ENCODE assay signal across 17 cellular contexts in genomic region chr12:65765436-65765813, GRCh38. TPM values are rescaled to one million over a fixed set of nuclear protein-coding genes. Genes with fewer than 3 reads are reported as not detected.
A peak's percentile ranks its signal among the peaks of the same experiment; 100 is the strongest.
DNase-seq lines count a peak whose midpoint lies in the region; ATAC-seq, FAIRE-seq and TF ChIP-seq lines count a peak whose summit lies in the region.
"Had no signal": no experiment of that assay in that cellular context is flagged by ENCODE, and none has a peak within 500 bp of the region (broad histone marks: within the 10 kb centered on the region; RNA-seq: fewer than 3 reads in every experiment).

No MANE protein-coding gene starts in this region.

- intact Hi-C loops in IMR-90 (cut with micrococcal nuclease), result no loop called here

- no peak overlapping the region for H2AK5ac ChIP-seq in IMR-90 (ENCODE audit: low read depth, low read length)

- H2BK5ac ChIP-seq in IMR-90 (ENCODE audit: low read depth, low read length, poor library complexity, severe bottlenecking), result no peak overlapping the region

- no peak overlapping the region for H2AFZ ChIP-seq in IMR-90 (replicated peaks; ENCODE audit: low read length, poor library complexity)
- H2AFZ ChIP-seq in keratinocyte (ENCODE audit: control insufficient read depth, low read length), result no peak overlapping the region

- H2AK9ac ChIP-seq in IMR-90 (replicated peaks; ENCODE audit: low read depth, low read length, poor library complexity), result no peak overlapping the region

- no peak overlapping the region for H3K56ac ChIP-seq in IMR-90 (ENCODE audit: extremely low read depth, insufficient read depth, low read length)

- no peak overlapping the region for H3K4ac ChIP-seq in IMR-90 (ENCODE audit: low read depth, low read length)

- in situ Hi-C loops in IMR-90 (cut with MboI; ENCODE audit: low sequenced_read_pairs), result no loop called here

- H4K8ac ChIP-seq in IMR-90 (ENCODE audit: low read depth in 2 of 2, low read length in 2 of 2), result no peak overlapping the region

- CTCF ChIA-PET in AG04449 (lab: Yijun Ruan, JAX), result interaction anchor here (1.0 to 1.3 kb wide), 2 partner anchors 22 to 209 kb away, joined by 4 to 5 read pairs; no protein-coding TSS in a partner anchor
- CTCF ChIA-PET in IMR-90 (lab: Yijun Ruan, JAX), result interaction anchor here (0.6 kb wide), 1 partner anchor 95 kb away, joined by 4 read pairs; no protein-coding TSS in a partner anchor

- TF ChIP-seq POLR2A in IMR-90 (IDR thresholded peaks at IDR 0.05; ENCODE audit: low read depth, low read length), result no peak

- WGBS in IMR-90 (ENCODE audit: extremely low coverage in 2 of 2, insufficient read length in 1 of 2), 2 experiments, result no CpG with 5 or more reads among the region's 2 CpGs

- no peaks in the 10 kb centered on the region for H3K79me1 ChIP-seq in IMR-90 (ENCODE audit: low read depth in 1 of 2, low read length in 2 of 2)

- peak; percentile 83 for FAIRE-seq in keratinocyte (lab: Jason Lieb, UNC)

- ATAC-seq in IMR-90 (ENCODE audit: low read depth) (peak; percentile 77), GM19397 (IDR thresholded peaks at IDR 0.05; ENCODE audit: unreplicated experiment) (no peak)
- ATAC-seq: activated CD8-positive, alpha-beta memory T cell treated with anti-CD3 and anti-CD28 coated beads, Interleukin-2, amount 10 ng/mL, durations not matched to agents 7 days and 5 days had no signal

- H2BK120ac ChIP-seq in IMR-90 (ENCODE audit: low read depth, low read length), result no peak overlapping the region

- dilution Hi-C loops in IMR-90 (cut with HindIII; ENCODE audit: low sequenced_read_pairs, unreplicated experiment) (no loop called here), keratinocyte (cut with MboI; ENCODE audit: extremely low pct_ligation_motif_present, low sequenced_read_pairs) (no loop called here)

- POLR2A ChIA-PET in AG04449 (lab: Yijun Ruan, JAX), result interaction anchor here (0.6 to 0.9 kb wide), 2 partner anchors 153 to 172 kb away, joined by 3 read pairs; no protein-coding TSS in a partner anchor
- POLR2A ChIA-PET in IMR-90 (lab: Charles Lee; ENCODE audit: unreplicated experiment), result interaction anchor here (0.6 to 0.7 kb wide), 2 partner anchors 121 to 338 kb away, joined by 3 to 5 read pairs; no protein-coding TSS in a partner anchor

- no TSS peak for BruUV-seq in IMR-90 (replicated peaks; lab: Mats Ljungman, UMichigan)

- no peak overlapping the region for H2BK15ac ChIP-seq in IMR-90 (ENCODE audit: low read depth, low read length)

- no peak overlapping the region for H3K18ac ChIP-seq in IMR-90 (ENCODE audit: low read depth, low read length)

- no peaks in the 10 kb centered on the region for H3K79me2 ChIP-seq in keratinocyte (ENCODE audit: control insufficient read depth, insufficient read depth, low read length)

- H3K9me1 ChIP-seq in IMR-90 (ENCODE audit: insufficient read depth, low read length), result no peaks in the 10 kb centered on the region
- H3K9me1 ChIP-seq in keratinocyte (ENCODE audit: control insufficient read depth, extremely low read depth, insufficient read depth, low read length), result no peaks in the 10 kb centered on the region

- TF ChIP-seq RAD21 in IMR-90 (IDR thresholded peaks at IDR 0.05; ENCODE audit: low read length), result no peak

- H3K36me3 ChIP-seq in IMR-90 (ENCODE audit: control insufficient read depth, insufficient read depth, low read length), result no peaks in the 10 kb centered on the region
- no peaks in the 10 kb centered on the region for H3K36me3 ChIP-seq in keratinocyte (ENCODE audit: control insufficient read depth in 2 of 2, extremely low read depth in 1 of 2, insufficient read depth in 2 of 2, low read length in 2 of 2)
- H3K36me3 ChIP-seq: HAP-1, spleen, stomach had no signal

- TF ChIP-seq CTCF in AG04449 (IDR thresholded peaks at IDR 0.05; ENCODE audit: insufficient read depth, low read length, missing control alignments) (no peak), IMR-90 (conservative IDR thresholded peaks at IDR 0.05; ENCODE audit: low read depth, low read length) (no peak), cardiac fibroblast (IDR thresholded peaks at IDR 0.05; ENCODE audit: low read depth, low read length) (no peak), keratinocyte (optimal IDR thresholded peaks at IDR 0.05 in 1 of 3, IDR thresholded peaks at IDR 0.05 in 1 of 3, conservative IDR thresholded peaks at IDR 0.05 in 1 of 3; ENCODE audit: extremely low read depth in 1 of 3, insufficient read depth in 2 of 3, low read length in 3 of 3) (peak in 1 of 3 experiments; percentile 2)

- no peak overlapping the region for H4K91ac ChIP-seq in IMR-90 (ENCODE audit: insufficient read depth, low read depth, low read length)

- H4K5ac ChIP-seq in IMR-90 (ENCODE audit: low read depth, low read length), result no peak overlapping the region

- H3K14ac ChIP-seq in IMR-90 (replicated peaks; ENCODE audit: low read depth, low read length), result no peak overlapping the region

- DNase-seq in AG04449 (ENCODE audit: low read depth, low spot score) (peak; percentile 64), IMR-90 (peak; percentile 80), cardiac fibroblast (ENCODE audit: low read depth in 2 of 2) (peak; percentile 68 to 82), keratinocyte (ENCODE audit: low read depth, low spot score) (peak; percentile 88), anterior cingulate cortex (lab: John Stamatoyannopoulos, UW) (no peak), UCSD-AML1 (lab: John Stamatoyannopoulos, UW; ENCODE audit: unreplicated experiment) (no peak), NCI-H1417 treated with DMSO at 0.1 percent for 48 hours (lab: John Stamatoyannopoulos, UW) (no peak)
- DNase-seq: activated CD4-positive, CD25-positive, alpha-beta regulatory T cell; activated CD8-positive, alpha-beta memory T cell treated with anti-CD3 and anti-CD28 coated beads, Interleukin-2, amount 10 ng/mL, durations not matched to agents 7 days and 5 days; activated naive CD4-positive, alpha-beta T cell; mesendoderm; NCI-H2227 treated with DMSO at 0.1 percent for 48 hours; nucleus accumbens; spleen; stomach had no signal

- no peak overlapping the region for H3K23ac ChIP-seq in IMR-90 (ENCODE audit: low read depth, low read length)

- H3K4me1 ChIP-seq in IMR-90 (ENCODE audit: control insufficient read depth, insufficient read depth, low read length) (no peaks in the 10 kb centered on the region; the same call in 1 of the 2 replicates), keratinocyte (ENCODE audit: control insufficient read depth, extremely low read depth, insufficient read depth, low read length) (peaks cover 35% of the 10 kb centered on the region)
- H3K4me1 ChIP-seq: HAP-1, spleen, stomach had no signal

- no peak overlapping the region for H3K4me3 ChIP-seq in AG04449 (ENCODE audit: low read depth, low read length)
- no peak overlapping the region for H3K4me3 ChIP-seq in IMR-90 (ENCODE audit: insufficient read depth, low read depth, low read length)
- H3K4me3 ChIP-seq in cardiac fibroblast (replicated peaks in 1 of 2; ENCODE audit: low read depth in 2 of 2, low read length in 2 of 2), result no peak overlapping the region
- peak overlapping the region in 2 of 3 experiments; percentile 37 to 44 for H3K4me3 ChIP-seq in keratinocyte (ENCODE audit: control insufficient read depth in 2 of 3, extremely low read depth in 1 of 3, insufficient read depth in 2 of 3, low read depth in 1 of 3, low read length in 3 of 3)
- H3K4me3 ChIP-seq: HAP-1, spleen, stomach had no signal

- H4K20me1 ChIP-seq in IMR-90 (ENCODE audit: insufficient read depth, low read length) (no peaks in the 10 kb centered on the region), keratinocyte (ENCODE audit: control insufficient read depth, extremely low read depth, insufficient read depth, low read length) (no peaks in the 10 kb centered on the region)

- no peak overlapping the region for H3K9ac ChIP-seq in IMR-90 (ENCODE audit: low read depth, low read length)
- peak overlapping the region; percentile 53 for H3K9ac ChIP-seq in keratinocyte (ENCODE audit: control insufficient read depth, extremely low read depth, insufficient read depth, low read length)

- no peaks in the 10 kb centered on the region for H3K27me3 ChIP-seq in IMR-90 (ENCODE audit: control insufficient read depth, insufficient read depth, low read length)
- no peaks in the 10 kb centered on the region for H3K27me3 ChIP-seq in keratinocyte (ENCODE audit: control insufficient read depth, extremely low read depth, insufficient read depth, low read length)
- H3K27me3 ChIP-seq: stomach had no signal

- H2BK20ac ChIP-seq in IMR-90 (ENCODE audit: low read depth, low read length), result no peak overlapping the region

- no peak overlapping the region; the same call in 1 of the 2 replicates for H3K4me2 ChIP-seq in IMR-90 (ENCODE audit: low read depth, low read length)
- H3K4me2 ChIP-seq in keratinocyte (ENCODE audit: control insufficient read depth, extremely low read depth, insufficient read depth, low read depth, low read length), result peak overlapping the region; percentile 74

- H3K9me3 ChIP-seq in IMR-90 (ENCODE audit: control insufficient read depth, insufficient read depth, low read length), result no peaks in the 10 kb centered on the region
- H3K9me3 ChIP-seq in keratinocyte (ENCODE audit: control insufficient read depth, low read depth, low read length), result no peaks in the 10 kb centered on the region
- H3K9me3 ChIP-seq: HAP-1, spleen, stomach had no signal

- H3K27ac ChIP-seq in IMR-90 (ENCODE audit: insufficient read depth, low read length), result no peak overlapping the region
- H3K27ac ChIP-seq in keratinocyte (ENCODE audit: control insufficient read depth, insufficient read depth, low read length), result peak overlapping the region; percentile 91
- H3K27ac ChIP-seq: spleen, stomach had no signal

TF ChIP-seq in IMR-90, 13 proteins besides CTCF, POLR2A, EP300 and RAD21 (continues in another document):
- no peak for TF ChIP-seq USF2 (IDR thresholded peaks at IDR 0.05; ENCODE audit: low read depth, low read length)

RNA-seq across cellular contexts. Expression of gene HMGA2, which starts 58.9 kb away (rescaled TPM):
- 72.4 and 130 TPM in 2 replicates for total RNA-seq in IMR-90 (2012; rRNA removed)
- polyA plus RNA-seq in IMR-90 (2012; rRNA removed), result 108 and 119 TPM in 2 replicates
- 84.5 and 106 TPM in 2 replicates for polyA plus RNA-seq in IMR-90 (2012; cell fraction: cytosol; rRNA removed)
- polyA plus RNA-seq in IMR-90 (2012; cell fraction: nucleus; rRNA removed; ENCODE audit: low replicate concordance), result 141 and 145 TPM in 2 replicates
- 64.8 to 122 TPM (median 81.0 TPM) in 3 replicates for polyA plus RNA-seq in keratinocyte
- polyA plus RNA-seq in keratinocyte (2011; ENCODE audit: low read depth), result 7.8 TPM
- 59.5 and 111 TPM in 2 replicates for polyA plus RNA-seq in keratinocyte (2011; cell fraction: cytosol; rRNA removed)
- polyA plus RNA-seq in keratinocyte (2011; cell fraction: nucleus; rRNA removed), result 150 and 155 TPM in 2 replicates
- 15.2 and 97.6 TPM in 2 replicates for polyA plus RNA-seq in keratinocyte (2012; ENCODE audit: low replicate concordance)
- 40.2 to 165 TPM (median 59.4 TPM) in 3 replicates for polyA minus RNA-seq in keratinocyte
- polyA minus RNA-seq in keratinocyte (2011; cell fraction: cytosol; rRNA and poly(A)+ RNA removed), result 152 TPM
- polyA minus RNA-seq in keratinocyte (2011; cell fraction: nucleus; rRNA and poly(A)+ RNA removed), result 169 and 356 TPM in 2 replicates
- total RNA-seq: activated CD8-positive, alpha-beta memory T cell treated with anti-CD3 and anti-CD28 coated beads, Interleukin-2, amount 10 ng/mL, durations not matched to agents 7 days and 5 days had no signal

Comparison
In these comparisons a context has a peak if more than half of its experiments do, and no peak if none do; other contexts are left out.
1. DNase-seq: peak in AG04449 (single experiment), IMR-90 (single experiment), cardiac fibroblast (2 of 2) and keratinocyte (single experiment); none in anterior cingulate cortex (0 of 58), UCSD-AML1 (single experiment) and NCI-H1417 treated with DMSO at 0.1 percent for 48 hours (single experiment).
2. H3K4me3 ChIP-seq: peak in keratinocyte (2 of 3); none in AG04449 (single experiment), IMR-90 (single experiment) and cardiac fibroblast (0 of 2).